ENCODE assay signal across 8 cellular contexts in genomic region chr17:1097972-1098744, GRCh38.
A peak's percentile ranks its signal among the peaks of the same experiment; 100 is the strongest.
DNase-seq lines count a peak whose midpoint lies in the region; ATAC-seq lines count a peak whose summit lies in the region.
"Not testable (repeated sequence)": the region's sequence is repeated elsewhere in the genome, so short reads cannot be mapped to it uniquely, and the experiment has no call there.

No MANE protein-coding gene starts in this region.

- peak overlapping the region; percentile 52 to 75 (median 70) for H3K27ac Mint-ChIP-seq in CD4-positive, CD25-positive, alpha-beta regulatory T cell
- peak overlapping the region; percentile 93 for H3K27ac Mint-ChIP-seq in dendritic cell treated with granulocyte-macrophage colony-stimulating factor and Interleukin-4, amounts not matched to agents 40 ng/mL and 50 ng/mL, for 4 days
- H3K27ac Mint-ChIP-seq in naive thymus-derived CD4-positive, alpha-beta T cell, result peak overlapping the region in 8 of 9 donors; percentile 28 to 80 (median 67)

- peaks cover 13% of the 10 kb centered on the region for H3K4me1 ChIP-seq in CD4-positive, CD25-positive, alpha-beta regulatory T cell (ENCODE audit: control insufficient read depth, insufficient read depth, low read length, poor library complexity, severe bottlenecking)
- peaks cover 0 to 15% of the 10 kb centered on the region in 2 donors for H3K4me1 ChIP-seq in naive thymus-derived CD4-positive, alpha-beta T cell (ENCODE audit: control insufficient read depth in 2 of 2, insufficient read depth in 2 of 2, low read length in 2 of 2)

- intact Hi-C loops in dendritic cell treated with granulocyte-macrophage colony-stimulating factor and Interleukin-4, amounts not matched to agents 40 ng/mL and 50 ng/mL, for 4 days (cut with micrococcal nuclease), result loop anchor here (1.0 kb wide), 1 partner anchor 10 kb away; no protein-coding TSS in a partner anchor
- intact Hi-C loops in Right ventricle myocardium superior (cut with DNase I), result not testable (repeated sequence)
- intact Hi-C loops in naive thymus-derived CD4-positive, alpha-beta T cell (cut with micrococcal nuclease), result loop anchor here in 1 of 2 donors (1.0 kb wide), 1 partner anchor 11 kb away; no protein-coding TSS in a partner anchor

- not testable (repeated sequence) for H3K9me3 ChIP-seq in CD4-positive, CD25-positive, alpha-beta regulatory T cell (ENCODE audit: control insufficient read depth in 2 of 2, low read length in 2 of 2); naive thymus-derived CD4-positive, alpha-beta T cell (ENCODE audit: control insufficient read depth in 2 of 3, low read length in 3 of 3)

- not testable (repeated sequence) for H3K9me3 Mint-ChIP-seq in CD4-positive, CD25-positive, alpha-beta regulatory T cell; dendritic cell treated with granulocyte-macrophage colony-stimulating factor and Interleukin-4, amounts not matched to agents 40 ng/mL and 50 ng/mL, for 4 days; naive thymus-derived CD4-positive, alpha-beta T cell

- H3K4me3 ChIP-seq in CD4-positive, CD25-positive, alpha-beta regulatory T cell (ENCODE audit: low read depth, low read length); naive thymus-derived CD4-positive, alpha-beta T cell (ENCODE audit: low read length): not testable (repeated sequence)

- H3K27me3 ChIP-seq in CD4-positive, CD25-positive, alpha-beta regulatory T cell (ENCODE audit: control insufficient read depth, insufficient read depth, low read length); naive thymus-derived CD4-positive, alpha-beta T cell (ENCODE audit: control insufficient read depth in 2 of 2, insufficient read depth in 2 of 2, low read length in 2 of 2): not testable (repeated sequence)

- H3K27ac ChIP-seq in CD4-positive, CD25-positive, alpha-beta regulatory T cell (ENCODE audit: insufficient read depth, low read length, poor library complexity, severe bottlenecking); naive thymus-derived CD4-positive, alpha-beta T cell (ENCODE audit: low read depth, low read length): not testable (repeated sequence)

- peak in 1 of 3 donors; percentile 28 for DNase-seq in CD4-positive, CD25-positive, alpha-beta regulatory T cell
- DNase-seq in LHCN-M2 (ENCODE audit: low read depth), result peak; percentile 53
- peak; percentile 37 for DNase-seq in SKM-1 (lab: John Stamatoyannopoulos, UW; ENCODE audit: unreplicated experiment)
- peak; percentile 14 for DNase-seq in activated naive CD4-positive, alpha-beta T cell treated with Interleukin-2 at 50 U/mL for 16 hours
- DNase-seq in Right ventricle myocardium superior, result peak; percentile 46
- not testable (repeated sequence) for DNase-seq in naive thymus-derived CD4-positive, alpha-beta T cell
- DNase-seq in stromal cell of bone marrow (ENCODE audit: low read depth), result peak; percentile 52

- H3K4me1 Mint-ChIP-seq in CD4-positive, CD25-positive, alpha-beta regulatory T cell, result peaks cover 11 to 38% (median 22%) of the 10 kb centered on the region in 4 donors
- H3K4me1 Mint-ChIP-seq in dendritic cell treated with granulocyte-macrophage colony-stimulating factor and Interleukin-4, amounts not matched to agents 40 ng/mL and 50 ng/mL, for 4 days (ENCODE audit: low read depth), result peaks cover 90% of the 10 kb centered on the region
- H3K4me1 Mint-ChIP-seq in naive thymus-derived CD4-positive, alpha-beta T cell, result peaks cover 17 to 40% (median 36%) of the 10 kb centered on the region in 7 donors

- H3K36me3 ChIP-seq in CD4-positive, CD25-positive, alpha-beta regulatory T cell (ENCODE audit: control insufficient read depth, insufficient read depth, low read length), result peaks cover 38% of the 10 kb centered on the region
- H3K36me3 ChIP-seq in naive thymus-derived CD4-positive, alpha-beta T cell (ENCODE audit: control insufficient read depth in 2 of 3, insufficient read depth in 3 of 3, low read length in 3 of 3), result peaks cover 0 to 24% (median 0%) of the 10 kb centered on the region in 3 experiments

- H3K36me3 Mint-ChIP-seq in CD4-positive, CD25-positive, alpha-beta regulatory T cell, result peaks cover 35% of the 10 kb centered on the region
- H3K36me3 Mint-ChIP-seq in dendritic cell treated with granulocyte-macrophage colony-stimulating factor and Interleukin-4, amounts not matched to agents 40 ng/mL and 50 ng/mL, for 4 days (ENCODE audit: low read depth), result peaks cover 99% of the 10 kb centered on the region
- peaks cover 3 to 44% (median 18%) of the 10 kb centered on the region in 5 donors for H3K36me3 Mint-ChIP-seq in naive thymus-derived CD4-positive, alpha-beta T cell

- CTCF ChIA-PET in naive thymus-derived CD4-positive, alpha-beta T cell (lab: Charles Lee), result not testable (repeated sequence)

- H3K27me3 Mint-ChIP-seq in CD4-positive, CD25-positive, alpha-beta regulatory T cell; dendritic cell treated with granulocyte-macrophage colony-stimulating factor and Interleukin-4, amounts not matched to agents 40 ng/mL and 50 ng/mL, for 4 days; naive thymus-derived CD4-positive, alpha-beta T cell: not testable (repeated sequence)

- H3K4me3 Mint-ChIP-seq in CD4-positive, CD25-positive, alpha-beta regulatory T cell, result not testable (repeated sequence)
- H3K4me3 Mint-ChIP-seq in dendritic cell treated with granulocyte-macrophage colony-stimulating factor and Interleukin-4, amounts not matched to agents 40 ng/mL and 50 ng/mL, for 4 days, result peak overlapping the region; percentile 59
- peak overlapping the region in 5 of 10 donors; percentile 1 to 60 (median 53) for H3K4me3 Mint-ChIP-seq in naive thymus-derived CD4-positive, alpha-beta T cell

- POLR2A ChIA-PET in naive thymus-derived CD4-positive, alpha-beta T cell (lab: Charles Lee), result interaction anchor here (0.7 to 1.0 kb wide), 2 partner anchors 18 to 208 kb away, joined by 3 read pairs; no protein-coding TSS in a partner anchor

- not testable (repeated sequence) for ATAC-seq in CD4-positive, CD25-positive, alpha-beta regulatory T cell (ENCODE audit: low read depth in 2 of 2)
- ATAC-seq in Right ventricle myocardium superior (ENCODE audit: poor library complexity), result peak; percentile 38
- peak; percentile 60 for ATAC-seq in naive thymus-derived CD4-positive, alpha-beta T cell
